Comparison of ENCODE assay signal across 1 cellular context in the genomic region with DNA sequence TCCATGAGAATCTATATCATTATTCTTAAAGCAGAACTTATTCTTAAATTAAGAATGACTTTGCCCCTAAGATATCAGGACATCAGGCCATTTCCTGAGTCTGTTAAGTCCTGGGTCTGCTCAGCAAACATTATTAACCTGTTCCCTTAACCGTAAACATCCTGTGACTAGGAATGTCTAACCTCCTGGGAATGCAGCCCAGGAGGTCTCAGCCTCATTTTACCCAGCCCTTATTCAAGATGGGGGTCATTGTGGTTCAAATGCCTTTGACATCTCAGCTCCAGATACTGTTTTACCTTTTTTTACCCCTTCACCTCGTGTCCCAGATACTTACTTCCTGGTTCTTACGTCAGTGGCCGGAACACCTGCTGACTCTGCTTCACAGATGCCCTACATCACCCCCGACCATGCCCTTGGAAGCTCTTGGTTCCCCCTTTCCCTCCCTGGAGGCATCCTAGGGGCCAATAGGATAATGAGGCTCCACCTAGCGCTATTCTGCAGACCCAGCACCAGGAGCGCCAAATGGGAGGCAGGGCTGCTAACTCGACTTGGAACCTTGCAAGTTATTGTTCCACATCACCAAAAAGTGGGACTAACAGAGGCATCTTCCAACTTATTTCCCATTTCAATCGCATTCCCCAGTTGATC.
TF ChIP-seq lines count a peak whose summit lies in the region.

No MANE protein-coding gene starts in this region.

TF ChIP-seq in A549, 52 proteins besides CTCF, POLR2A, EP300 and RAD21 (continued from another document):
- TF ChIP-seq, protein P1, sequence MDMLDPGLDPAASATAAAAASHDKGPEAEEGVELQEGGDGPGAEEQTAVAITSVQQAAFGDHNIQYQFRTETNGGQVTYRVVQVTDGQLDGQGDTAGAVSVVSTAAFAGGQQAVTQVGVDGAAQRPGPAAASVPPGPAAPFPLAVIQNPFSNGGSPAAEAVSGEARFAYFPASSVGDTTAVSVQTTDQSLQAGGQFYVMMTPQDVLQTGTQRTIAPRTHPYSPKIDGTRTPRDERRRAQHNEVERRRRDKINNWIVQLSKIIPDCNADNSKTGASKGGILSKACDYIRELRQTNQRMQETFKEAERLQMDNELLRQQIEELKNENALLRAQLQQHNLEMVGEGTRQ (IDR thresholded peaks at IDR 0.05), result no peak
